Comparison of ENCODE assay signal across 9 cellular contexts in genomic region chr13:38223093-38223492, GRCh38.
A peak's percentile ranks its signal among the peaks of the same experiment; 100 is the strongest.
DNase-seq lines count a peak whose midpoint lies in the region; ATAC-seq, FAIRE-seq and TF ChIP-seq lines count a peak whose summit lies in the region.
"Had no signal": no experiment of that assay in that cellular context is flagged by ENCODE, and none has a peak within 500 bp of the region (broad histone marks: within the 10 kb centered on the region; RNA-seq: fewer than 3 reads in every experiment).

No MANE protein-coding gene starts in this region.

- no peak overlapping the region for H3K4me3 Mint-ChIP-seq in nephron
- H3K4me3 Mint-ChIP-seq: activated T-helper 1 cell treated with anti-CD3 and anti-CD28 coated beads, Interleukin-12 subunit alpha, Interleukin-12 subunit beta, Interleukin-2, Interleukin-4 antibody, amounts not matched to agents 30 ng/mL and 10 ng/mL and 1 ng/mL, durations not matched to agents 14 hours and 24 hours and 36 hours had no signal

- no peak for FAIRE-seq in GM12891 (lab: Jason Lieb, UNC)

- H3K4me3 ChIP-seq in cardiac fibroblast (replicated peaks in 1 of 2; ENCODE audit: low read depth in 2 of 2, low read length in 2 of 2): no peak overlapping the region

- no peaks in the 10 kb centered on the region for H3K27me3 Mint-ChIP-seq in nephron (ENCODE audit: low read depth)

- no peaks in the 10 kb centered on the region for H3K9me3 Mint-ChIP-seq in nephron
- H3K9me3 Mint-ChIP-seq: activated T-helper 1 cell treated with anti-CD3 and anti-CD28 coated beads, Interleukin-12 subunit alpha, Interleukin-12 subunit beta, Interleukin-2, Interleukin-4 antibody, amounts not matched to agents 30 ng/mL and 10 ng/mL and 1 ng/mL, durations not matched to agents 14 hours and 24 hours and 36 hours had no signal

- H3K4me1 Mint-ChIP-seq in nephron: no peaks in the 10 kb centered on the region

- ATAC-seq in HG02610 (IDR thresholded peaks at IDR 0.05; ENCODE audit: unreplicated experiment): no peak

- TF ChIP-seq CTCF in cardiac fibroblast (IDR thresholded peaks at IDR 0.05; ENCODE audit: low read depth, low read length) (peak; percentile 33), nephron (IDR thresholded peaks at IDR 0.05; ENCODE audit: unreplicated experiment in 3 of 3) (peak; percentile 29 to 56 (median 41))

- H3K27ac Mint-ChIP-seq in nephron: no peak overlapping the region
- H3K27ac Mint-ChIP-seq: activated T-helper 1 cell treated with anti-CD3 and anti-CD28 coated beads, Interleukin-12 subunit alpha, Interleukin-12 subunit beta, Interleukin-2, Interleukin-4 antibody, amounts not matched to agents 30 ng/mL and 10 ng/mL and 1 ng/mL, durations not matched to agents 14 hours and 24 hours and 36 hours had no signal

- TF ChIP-seq POLR2A in GM12891 (IDR thresholded peaks at IDR 0.05; ENCODE audit: low read depth, low read length): no peak

- DNase-seq in ELF-1 (ENCODE audit: low read depth, low spot score): peak; percentile 10
- peak; percentile 7 for DNase-seq in NCI-H226
- DNase-seq in cardiac fibroblast (ENCODE audit: low read depth in 2 of 2): peak; percentile 59 to 64
- no peak for DNase-seq in GM12891 (ENCODE audit: insufficient read length, low spot score)
- DNase-seq in GM19240 (ENCODE audit: insufficient read length, low spot score): no peak
- DNase-seq in DMS 273 (lab: John Stamatoyannopoulos, UW; ENCODE audit: unreplicated experiment): no peak

- no peaks in the 10 kb centered on the region for H3K36me3 Mint-ChIP-seq in nephron (ENCODE audit: low read depth)

TF ChIP-seq in GM12891, 5 proteins besides CTCF, POLR2A, EP300 and RAD21:
- no peak for TF ChIP-seq PAX5 (IDR thresholded peaks at IDR 0.05; ENCODE audit: insufficient read depth, low read length, severe bottlenecking)
- no peak for TF ChIP-seq SPI1 (IDR thresholded peaks at IDR 0.05; ENCODE audit: low read depth, low read length)

Comparison
In these comparisons a context has a peak if more than half of its experiments do, and no peak if none do; other contexts are left out.
1. DNase-seq: peak in ELF-1 (single experiment), NCI-H226 (single experiment) and cardiac fibroblast (2 of 2); none in GM12891 (single experiment), GM19240 (single experiment) and DMS 273 (single experiment).